In the genomic region with DNA sequence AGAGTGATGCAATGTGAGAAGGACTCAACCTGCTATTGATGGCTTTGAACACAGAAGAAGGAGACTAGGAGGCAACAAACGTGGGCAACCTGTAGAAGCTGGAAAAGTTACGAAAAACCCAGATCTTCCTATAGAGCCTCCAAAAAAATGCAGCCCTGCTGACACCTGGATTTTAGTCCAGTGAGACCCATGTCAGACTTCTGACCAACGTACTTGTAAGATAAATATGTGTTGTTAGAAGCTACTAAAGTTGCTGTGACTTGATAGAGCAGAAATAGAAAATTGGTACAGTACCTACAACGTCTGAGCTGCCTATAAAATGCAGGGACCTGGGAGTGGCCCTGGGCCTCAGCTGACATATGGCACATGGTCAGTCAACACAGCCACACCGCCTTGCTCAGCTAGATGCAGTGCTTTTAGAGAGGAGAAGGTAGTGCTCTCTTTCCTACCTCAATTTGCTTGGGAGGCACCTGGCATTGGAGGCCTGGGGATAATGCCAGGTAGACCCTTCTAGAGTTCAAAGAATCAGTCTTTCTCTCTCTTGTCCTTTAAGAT, we compare ENCODE assay signal across 23 cellular contexts.
"Had no signal": no experiment of that assay in that cellular context is flagged by ENCODE, and none has a peak within 500 bp of the region (broad histone marks: within the 10 kb centered on the region; RNA-seq: fewer than 3 reads in every experiment).

No MANE protein-coding gene starts in this region.

- H3K4me2 ChIP-seq: hepatocyte had no signal

- H3K27me3 Mint-ChIP-seq: dendritic cell treated with granulocyte-macrophage colony-stimulating factor and Interleukin-4, amounts not matched to agents 40 ng/mL and 50 ng/mL, for 4 days; memory B cell had no signal

- H2AFZ ChIP-seq: hepatocyte had no signal

- DNase-seq: cortex of kidney; effector CD8-positive, alpha-beta T cell; effector memory CD8-positive, alpha-beta T cell; endodermal cell; erythroblast; foreskin keratinocyte; heart left ventricle; hypothalamus; immature natural killer cell; islet precursor cell; kidney; kidney glomerular epithelial cell; left lung; left ventricle myocardium superior; lower lobe of right lung; mesendoderm; naive thymus-derived CD4-positive, alpha-beta T cell had no signal

- H3K4me3 Mint-ChIP-seq: dendritic cell treated with granulocyte-macrophage colony-stimulating factor and Interleukin-4, amounts not matched to agents 40 ng/mL and 50 ng/mL, for 4 days; effector memory CD8-positive, alpha-beta T cell; endodermal cell; immature natural killer cell; memory B cell; naive thymus-derived CD4-positive, alpha-beta T cell had no signal

- H3K79me2 ChIP-seq: hepatocyte had no signal

- H3K27ac Mint-ChIP-seq: dendritic cell treated with granulocyte-macrophage colony-stimulating factor and Interleukin-4, amounts not matched to agents 40 ng/mL and 50 ng/mL, for 4 days; effector memory CD8-positive, alpha-beta T cell; endodermal cell; immature natural killer cell; memory B cell; naive thymus-derived CD4-positive, alpha-beta T cell had no signal

- H3K4me1 ChIP-seq: foreskin keratinocyte, left lung, lower lobe of right lung had no signal

- H3K27ac ChIP-seq: epithelial cell of prostate, foreskin keratinocyte, gastroesophageal sphincter, heart left ventricle, left lung, lower lobe of right lung had no signal

- H3K36me3 ChIP-seq: gastroesophageal sphincter, heart left ventricle, left lung, lower lobe of right lung had no signal

- H3K36me3 Mint-ChIP-seq: immature natural killer cell; memory B cell; naive thymus-derived CD4-positive, alpha-beta T cell had no signal

- ATAC-seq: effector memory CD8-positive, alpha-beta T cell; esophagus mucosa; foreskin keratinocyte; gastroesophageal sphincter; heart left ventricle; left lung; left ventricle myocardium superior; lower lobe of right lung; naive thymus-derived CD4-positive, alpha-beta T cell had no signal

- H3K4me3 ChIP-seq: gastroesophageal sphincter, heart left ventricle, hepatocyte, left lung, lower lobe of right lung had no signal

- H3K9me3 Mint-ChIP-seq: dendritic cell treated with granulocyte-macrophage colony-stimulating factor and Interleukin-4, amounts not matched to agents 40 ng/mL and 50 ng/mL, for 4 days; effector memory CD8-positive, alpha-beta T cell; endodermal cell; memory B cell; naive thymus-derived CD4-positive, alpha-beta T cell had no signal

- H3K27me3 ChIP-seq: gastroesophageal sphincter, heart left ventricle, hepatocyte, left lung had no signal

- H3K9me3 ChIP-seq: gastroesophageal sphincter, heart left ventricle, left lung, lower lobe of right lung had no signal

- H3K4me1 Mint-ChIP-seq: immature natural killer cell; memory B cell; naive thymus-derived CD4-positive, alpha-beta T cell had no signal
